In genomic region chr17:57080708-57081107, GRCh38 we compare ENCODE assay signal across 22 cellular contexts. TPM values are rescaled to one million over a fixed set of nuclear protein-coding genes. Genes with fewer than 3 reads are reported as not detected.
DNase-seq lines count a peak whose midpoint lies in the region; ATAC-seq and TF ChIP-seq lines count a peak whose summit lies in the region.
"Had no signal": no experiment of that assay in that cellular context is flagged by ENCODE, and none has a peak within 500 bp of the region (broad histone marks: within the 10 kb centered on the region; RNA-seq: fewer than 3 reads in every experiment).

No MANE protein-coding gene starts in this region.

- no peak overlapping the region for H3K27ac Mint-ChIP-seq in neural progenitor cell
- H3K27ac Mint-ChIP-seq: CD4-positive, alpha-beta T cell; memory B cell had no signal

- H3K36me3 Mint-ChIP-seq in neural progenitor cell = peaks cover 2% of the 10 kb centered on the region
- H3K36me3 Mint-ChIP-seq: memory B cell had no signal

- H3K4me3 ChIP-seq in OCI-LY3 (ENCODE audit: low read length) (no peak overlapping the region), right cardiac atrium (ENCODE audit: low read length) (no peak overlapping the region), neural progenitor cell (no peak overlapping the region)
- H3K4me3 ChIP-seq: esophagus muscularis mucosa, thyroid gland had no signal

- POLR2A ChIA-PET in GM10248 (lab: Yijun Ruan, JAX) = no interaction called here

- H3K9ac ChIP-seq in OCI-LY3 (ENCODE audit: low read length) (no peak overlapping the region), neural progenitor cell (no peak overlapping the region)

- H3K4me1 ChIP-seq in OCI-LY3 (ENCODE audit: low read length) (peaks cover 16% of the 10 kb centered on the region), right cardiac atrium (ENCODE audit: control insufficient read depth, insufficient read depth, low read length) (no peaks in the 10 kb centered on the region), neural progenitor cell (peaks cover 7% of the 10 kb centered on the region)

- H3K9me3 Mint-ChIP-seq in neural progenitor cell = no peaks in the 10 kb centered on the region
- H3K9me3 Mint-ChIP-seq: CD4-positive, alpha-beta T cell; memory B cell had no signal

- no peak overlapping the region for H2AFZ ChIP-seq in OCI-LY3 (ENCODE audit: low read depth, low read length)
- H2AFZ ChIP-seq in neural progenitor cell (replicated peaks) = no peak overlapping the region

- intact Hi-C loops in right cardiac atrium (cut with DNase I) = no loop called here

- H4K20me1 ChIP-seq in OCI-LY3 (ENCODE audit: insufficient read depth, low read length) = no peaks in the 10 kb centered on the region
- no peaks in the 10 kb centered on the region for H4K20me1 ChIP-seq in neural progenitor cell (ENCODE audit: low read depth)

- whole genome bisulfite sequencing in right cardiac atrium = 90% methylated on average over 2 of the region's 2 CpGs

- peaks cover 12% of the 10 kb centered on the region for H3F3A ChIP-seq in neural progenitor cell (ENCODE audit: low read depth)

- CTCF ChIA-PET in GM10248 (lab: Yijun Ruan, JAX) = interaction anchor here (1.3 to 1.7 kb wide), 4 partner anchors 11 to 703 kb away, joined by 4 to 6 read pairs (median 4); no protein-coding TSS in a partner anchor

- TF ChIP-seq CTCF in GM10248 (IDR thresholded peaks at IDR 0.05; ENCODE audit: control extremely low read depth, extremely low read depth, low read depth, missing control alignments) (no peak), GM20000 (IDR thresholded peaks at IDR 0.05; ENCODE audit: extremely low read depth, missing control alignments) (no peak), OCI-LY3 (IDR thresholded peaks at IDR 0.05; ENCODE audit: low read depth, low read length) (no peak), neural progenitor cell (IDR thresholded peaks at IDR 0.05) (no peak)

- H3K27ac ChIP-seq in OCI-LY3 (ENCODE audit: low read length) = no peak overlapping the region
- no peak overlapping the region for H3K27ac ChIP-seq in right cardiac atrium (ENCODE audit: low read length)
- no peak overlapping the region for H3K27ac ChIP-seq in neural progenitor cell
- H3K27ac ChIP-seq: esophagus muscularis mucosa, thyroid gland, WERI-Rb-1 had no signal

- H3K9me3 ChIP-seq in OCI-LY3 (ENCODE audit: insufficient read depth, low read length) (no peaks in the 10 kb centered on the region), right cardiac atrium (ENCODE audit: control insufficient read depth, low read length) (no peaks in the 10 kb centered on the region), neural progenitor cell (ENCODE audit: low read depth) (no peaks in the 10 kb centered on the region)
- H3K9me3 ChIP-seq: esophagus muscularis mucosa, thyroid gland had no signal

- no peaks in the 10 kb centered on the region for H3K36me3 ChIP-seq in OCI-LY3 (replicated peaks; ENCODE audit: low read depth, low read length)
- no peaks in the 10 kb centered on the region for H3K36me3 ChIP-seq in neural progenitor cell
- H3K36me3 ChIP-seq: esophagus muscularis mucosa, thyroid gland, WERI-Rb-1 had no signal

- peaks cover 2% of the 10 kb centered on the region for H3K27me3 Mint-ChIP-seq in neural progenitor cell (ENCODE audit: insufficient read depth, low read depth)
- H3K27me3 Mint-ChIP-seq: CD4-positive, alpha-beta T cell had no signal

- H3K4me1 Mint-ChIP-seq in neural progenitor cell = peaks cover 13% of the 10 kb centered on the region

- ATAC-seq in right cardiac atrium = no peak

- DNase-seq in GM10248 (ENCODE audit: extremely low spot score) (peak; percentile 41), GM20000 (ENCODE audit: low spot score) (peak; percentile 52), hepatic stellate cell (ENCODE audit: low spot score) (peak; percentile 17), kidney glomerular epithelial cell (lab: John Stamatoyannopoulos, UW) (no peak), right cardiac atrium (no peak), NCI-H146 treated with DMSO at 0.1 percent for 48 hours (lab: John Stamatoyannopoulos, UW; ENCODE audit: unreplicated experiment) (no peak), neural progenitor cell (ENCODE audit: low spot score) (no peak)
- DNase-seq: activated CD4-positive, alpha-beta T cell treated with anti-CD3 and anti-CD28 coated beads, Interleukin-2, amount 50 U/mL, for 1 hour; CD4-positive, alpha-beta T cell; effector CD8-positive, alpha-beta T cell; GF-D8; NCI-H1105 treated with DMSO at 0.1 percent for 48 hours; NCI-H510A treated with DMSO at 0.1 percent for 48 hours; RPMI8226; small intestine; stimulated activated CD4-positive, alpha-beta T cell treated with anti-CD3 and anti-CD28 coated beads, Interleukin-2, amount 100 ng/mL, for 48 hours; stimulated activated naive CD4-positive, alpha-beta T cell; thyroid gland; WERI-Rb-1 had no signal

- H3K79me2 ChIP-seq in OCI-LY3 (ENCODE audit: low read length) (peaks cover 4% of the 10 kb centered on the region), neural progenitor cell (ENCODE audit: low read depth) (peaks cover 3% of the 10 kb centered on the region)

- H3K4me2 ChIP-seq in OCI-LY3 (ENCODE audit: low read length) (peak overlapping the region; percentile 38), neural progenitor cell (no peak overlapping the region)

- H3K4me3 Mint-ChIP-seq in neural progenitor cell = no peak overlapping the region
- H3K4me3 Mint-ChIP-seq: CD4-positive, alpha-beta T cell; memory B cell had no signal

- H3K27me3 ChIP-seq in OCI-LY3 (ENCODE audit: low read depth, low read length) (no peaks in the 10 kb centered on the region), right cardiac atrium (ENCODE audit: control insufficient read depth, insufficient read depth) (no peaks in the 10 kb centered on the region), neural progenitor cell (no peaks in the 10 kb centered on the region)
- H3K27me3 ChIP-seq: esophagus muscularis mucosa, thyroid gland had no signal

RNA-seq across cellular contexts. Expression of gene AKAP1, which starts 4.3 kb away (rescaled TPM):
- total RNA-seq in right cardiac atrium (100 to 1,000 TPM in 3 of 4 donors, 10 to 100 TPM in 1; 92.3 to 194 (median 175) TPM), neural progenitor cell (ENCODE audit: low replicate concordance) (8.8 and 13.4 TPM in 2 replicates)
- 94.4 TPM for polyA plus RNA-seq in right cardiac atrium

Comparison
In these comparisons a context has a peak if more than half of its experiments do, and no peak if none do; other contexts are left out.
1. DNase-seq: peak in GM10248 (single experiment), GM20000 (single experiment) and hepatic stellate cell (single experiment); none in kidney glomerular epithelial cell (single experiment), right cardiac atrium (0 of 3), NCI-H146 treated with DMSO at 0.1 percent for 48 hours (single experiment) and neural progenitor cell (single experiment).